In the genomic region with DNA sequence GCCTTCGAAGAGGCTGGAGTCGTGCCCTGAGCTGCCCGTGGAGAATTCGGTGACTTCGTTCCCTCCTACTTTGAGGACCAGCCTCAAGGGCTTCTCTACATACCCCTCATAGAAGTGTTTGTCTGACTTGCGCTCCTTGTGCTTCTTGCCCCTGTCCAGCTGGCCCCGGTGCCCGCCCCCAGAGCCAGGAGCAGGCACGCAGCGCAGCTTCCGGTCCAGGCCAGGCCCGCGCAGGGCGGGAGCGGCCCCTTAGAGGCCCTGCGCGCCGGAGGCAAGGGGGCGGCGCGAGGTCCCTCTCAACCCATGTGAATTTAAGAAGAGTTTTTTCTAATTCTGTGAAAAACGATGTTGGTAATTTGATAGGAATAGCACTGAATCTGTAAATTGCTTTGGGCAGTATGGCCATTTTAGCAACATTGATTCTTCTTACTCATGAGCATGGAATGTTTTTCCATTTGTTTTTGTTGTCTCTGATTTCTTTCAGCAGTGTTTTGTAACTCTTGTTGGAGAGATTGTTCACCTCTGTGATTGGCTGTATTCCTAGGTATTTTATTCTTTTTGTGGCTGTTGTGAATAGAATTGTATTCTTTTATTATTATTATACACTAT, we compare ENCODE assay signal across 6 cellular contexts. TPM values are rescaled to one million over a fixed set of nuclear protein-coding genes. Genes with fewer than 3 reads are reported as not detected.
"Had no signal": no experiment of that assay in that cellular context is flagged by ENCODE, and none has a peak within 500 bp of the region (broad histone marks: within the 10 kb centered on the region; RNA-seq: fewer than 3 reads in every experiment).

No MANE protein-coding gene starts in this region.

- H3K27ac Mint-ChIP-seq: GM23338 had no signal

- H3K4me2 ChIP-seq: GM23338 had no signal

- DNase-seq: H9, HCEC 1CT, IMR-90 had no signal

- H2AFZ ChIP-seq: GM23338 had no signal

- H3K4me3 Mint-ChIP-seq: GM23338, H9 had no signal

- ATAC-seq: GM23338, K562 had no signal

- H3K4me3 ChIP-seq: GM23338, K562 had no signal

RNA-seq across cellular contexts. Expression of a gene that starts 46.9 kb away (rescaled TPM):
- total RNA-seq: HT-29, IMR-90 had no signal
- polyA plus RNA-seq: IMR-90, K562 had no signal
